8 cellular contexts compared by ENCODE assay signal in the genomic region with DNA sequence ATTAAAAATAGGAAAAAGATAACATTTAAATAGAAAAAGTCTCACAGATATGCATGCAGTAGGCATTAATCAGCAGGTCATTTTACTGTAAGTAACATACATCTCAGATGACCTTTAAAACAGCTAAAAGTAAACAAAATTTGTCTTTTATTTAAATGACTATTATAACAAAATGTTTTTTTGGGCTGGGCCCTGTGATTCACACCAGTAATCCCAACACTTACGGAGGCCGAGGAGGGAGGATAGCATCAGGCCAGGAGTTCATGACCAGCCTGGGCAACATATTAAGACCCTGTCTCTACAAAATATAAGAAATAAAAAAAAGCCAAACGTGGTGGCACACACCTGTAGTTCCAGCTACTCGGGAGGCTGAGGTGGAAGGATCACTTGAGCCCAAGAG. TPM values are rescaled to one million over a fixed set of nuclear protein-coding genes. Genes with fewer than 3 reads are reported as not detected.
A peak's percentile ranks its signal among the peaks of the same experiment; 100 is the strongest.
DNase-seq lines count a peak whose midpoint lies in the region; ATAC-seq and TF ChIP-seq lines count a peak whose summit lies in the region.

No MANE protein-coding gene starts in this region.

- H3K36me3 ChIP-seq in GM23248 (ENCODE audit: low read depth), result no peaks in the 10 kb centered on the region
- no peaks in the 10 kb centered on the region for H3K36me3 ChIP-seq in adipocyte (ENCODE audit: control insufficient read depth, insufficient read depth, low read length, severe bottlenecking)
- H3K36me3 ChIP-seq in left lung, result no peaks in the 10 kb centered on the region
- no peaks in the 10 kb centered on the region for H3K36me3 ChIP-seq in spleen

- TF ChIP-seq CTCF in left lung (IDR thresholded peaks at IDR 0.05) (no peak), spleen (IDR thresholded peaks at IDR 0.05 in 8 of 11, conservative IDR thresholded peaks at IDR 0.05 in 3 of 11) (no peak)

- H3K4me1 ChIP-seq in GM23248 (ENCODE audit: insufficient read depth), result peaks cover 80% of the 10 kb centered on the region
- H3K4me1 ChIP-seq in adipocyte (ENCODE audit: control insufficient read depth, insufficient read depth, low read length), result peaks cover 74% of the 10 kb centered on the region
- H3K4me1 ChIP-seq in left lung, result peaks cover 51 to 98% of the 10 kb centered on the region in 2 donors
- H3K4me1 ChIP-seq in spleen, result peaks cover 29 to 100% (median 94%) of the 10 kb centered on the region in 6 donors

- WGBS in GM23248 (ENCODE audit: low coverage in 1 of 2, low lambda C conversion rate in 2 of 2, missing lambda C conversion rate in 2 of 2), 2 experiments, result 44 to 49% methylated on average over 4 of the region's 4 CpGs
- WGBS in spleen, 5 donors, result 84 to 93% (median 92%) methylated on average over 4 of the region's 4 CpGs

- peaks cover 100% of the 10 kb centered on the region for H3K79me2 ChIP-seq in GM23248 (ENCODE audit: insufficient read depth)

- peaks cover 79% of the 10 kb centered on the region for H3F3A ChIP-seq in GM23248 (ENCODE audit: insufficient read depth)

- intact Hi-C loops in left lung (cut with DNase I) (no loop called here), spleen (cut with DNase I; ENCODE audit: low total_unique reads) (no loop called here)

- no peak for TF ChIP-seq POLR2A in spleen (IDR thresholded peaks at IDR 0.05)

- in situ Hi-C loops in GM23248 (cut with MboI), result no loop called here

- H3K9me3 ChIP-seq in GM23248 (ENCODE audit: low read depth) (no peaks in the 10 kb centered on the region), adipocyte (ENCODE audit: control insufficient read depth, low read length) (no peaks in the 10 kb centered on the region), left lung (no peaks in the 10 kb centered on the region), spleen (no peaks in the 10 kb centered on the region)

- H3K27ac ChIP-seq in GM23248, result peak overlapping the region; percentile 94
- H3K27ac ChIP-seq in left lung, result peak overlapping the region; percentile 93 to 94
- H3K27ac ChIP-seq in spleen, result peak overlapping the region in 6 of 8 donors; percentile 84 to 94 (median 90)
- no peak overlapping the region for H3K27ac ChIP-seq in substantia nigra (ENCODE audit: low read depth, low read length, poor library complexity, severe bottlenecking)

- H3K27me3 ChIP-seq in GM23248 (replicated peaks; ENCODE audit: insufficient read depth) (no peaks in the 10 kb centered on the region), adipocyte (replicated peaks; ENCODE audit: control insufficient read depth, insufficient read depth, low read length) (no peaks in the 10 kb centered on the region), left lung (no peaks in the 10 kb centered on the region), spleen (replicated peaks in 1 of 7) (no peaks in the 10 kb centered on the region)

- peak; percentile 54 for DNase-seq in GM23248
- no peak for DNase-seq in adipocyte (ENCODE audit: low read depth)
- no peak for DNase-seq in left lung
- no peak for DNase-seq in spleen
- DNase-seq in substantia nigra (lab: John Stamatoyannopoulos, UW), result no peak
- no peak for DNase-seq in midbrain (lab: John Stamatoyannopoulos, UW)
- no peak for DNase-seq in activated naive CD4-positive, alpha-beta T cell treated with Interleukin-2 at 50 U/mL for 16 hours

- H3K4me3 ChIP-seq in GM23248 (peak overlapping the region; percentile 57), adipocyte (ENCODE audit: low read length) (no peak overlapping the region), left lung (no peak overlapping the region), spleen (no peak overlapping the region)

- H4K20me1 ChIP-seq in GM23248 (ENCODE audit: insufficient read depth), result no peaks in the 10 kb centered on the region; the same call in 1 of the 2 replicates

- H3K9ac ChIP-seq in GM23248, result peak overlapping the region; percentile 81
- peak overlapping the region; percentile 5 for H3K9ac ChIP-seq in adipocyte (ENCODE audit: low read length)

- H3K4me2 ChIP-seq in GM23248 (ENCODE audit: unreplicated experiment), result peak overlapping the region; percentile 89

- ATAC-seq in left lung (no peak), GM21723 (IDR thresholded peaks at IDR 0.05; ENCODE audit: unreplicated experiment) (no peak)

- no peaks in the 10 kb centered on the region for H3K9me2 ChIP-seq in GM23248 (ENCODE audit: insufficient read depth)

- H2AFZ ChIP-seq in GM23248, result no peak overlapping the region

RNA-seq across cellular contexts. Expression of a gene that starts 14.8 kb away (rescaled TPM):
- 165 and 185 TPM in 2 replicates for total RNA-seq in GM23248 (2014; rRNA removed; shearing (Covaris generic))
- 97.4 and 101 TPM in 2 replicates for polyA plus RNA-seq in GM23248 (2016; fragmentation: Nextera tagmentation; extraction: Ambion mirVana)
- total RNA-seq in left lung, result 100 to 1,000 TPM; 257 to 296 TPM
- total RNA-seq in spleen, result 100 to 1,000 TPM; 190 to 282 (median 261) TPM
- 10 to 100 TPM; 48.1 to 72.0 (median 51.6) TPM for polyA plus RNA-seq in spleen

RNA-seq across cellular contexts. Expression of a gene that starts 50.7 kb away (rescaled TPM):
- 0.22 and 0.51 TPM in 2 replicates for total RNA-seq in GM23248 (2014; rRNA removed; shearing (Covaris generic))
- polyA plus RNA-seq in GM23248 (2016; fragmentation: Nextera tagmentation; extraction: Ambion mirVana) (0.66 and 1.6 TPM in 2 replicates), spleen (under 1 TPM; 0.17 to 0.29 (median 0.20) TPM)
- total RNA-seq in left lung (1 to 10 TPM; 3.6 to 5.4 TPM), spleen (1 to 10 TPM in 6 of 7 donors, under 1 TPM in 1; 0.77 to 4.2 (median 1.8) TPM)
